ENCODE assay signal across 19 cellular contexts in the genomic region with DNA sequence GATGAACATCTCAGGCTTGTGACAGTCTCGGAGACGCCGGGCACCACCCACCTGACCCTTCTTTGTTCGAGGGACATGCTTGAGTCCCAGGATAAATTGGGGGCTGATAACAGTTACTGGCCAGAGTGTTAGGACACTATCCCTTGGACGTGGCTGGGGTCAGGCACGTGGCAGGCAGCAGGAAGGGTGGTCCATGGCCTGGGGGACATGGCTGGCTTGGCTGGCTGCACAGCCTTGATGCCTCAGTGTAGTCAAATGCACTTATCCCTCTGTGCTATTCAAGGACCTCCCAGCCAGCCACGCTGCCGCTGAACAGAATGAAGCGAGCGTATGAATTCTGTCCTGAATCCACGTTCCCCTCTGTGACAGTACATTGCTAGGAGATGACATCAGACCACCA.
DNase-seq lines count a peak whose midpoint lies in the region; ATAC-seq and TF ChIP-seq lines count a peak whose summit lies in the region.
"Had no signal": no experiment of that assay in that cellular context is flagged by ENCODE, and none has a peak within 500 bp of the region (broad histone marks: within the 10 kb centered on the region; RNA-seq: fewer than 3 reads in every experiment).

No MANE protein-coding gene starts in this region.

- H2BK12ac ChIP-seq in neuronal stem cell (ENCODE audit: low read length), result no peak overlapping the region

- H3K9me3 Mint-ChIP-seq in type B pancreatic cell, result peaks cover 8% of the 10 kb centered on the region
- H3K9me3 Mint-ChIP-seq in activated CD8-positive, alpha-beta T cell treated with anti-CD3 and anti-CD28 coated beads, Interleukin-2, amount 10 ng/mL, durations not matched to agents 7 days and 5 days (ENCODE audit: insufficient read depth), result peaks cover 5% of the 10 kb centered on the region
- H3K9me3 Mint-ChIP-seq in activated T-cell treated with anti-CD3 and anti-CD28 coated beads, Interleukin-2, amount 50 U/mL, for 24 hours, result peaks cover 5% of the 10 kb centered on the region

- POLR2A ChIA-PET in activated CD8-positive, alpha-beta T cell treated with anti-CD3 and anti-CD28 coated beads, Interleukin-2, amount 10 ng/mL, durations not matched to agents 7 days and 5 days (lab: Charles Lee), result no interaction called here

- H3K4me1 Mint-ChIP-seq in type B pancreatic cell (ENCODE audit: unreplicated experiment), result peaks cover 21% of the 10 kb centered on the region
- H3K4me1 Mint-ChIP-seq in activated CD8-positive, alpha-beta T cell treated with anti-CD3 and anti-CD28 coated beads, Interleukin-2, amount 10 ng/mL, durations not matched to agents 7 days and 5 days (ENCODE audit: low read depth), result no peaks in the 10 kb centered on the region
- H3K4me1 Mint-ChIP-seq in activated T-cell treated with anti-CD3 and anti-CD28 coated beads, Interleukin-2, amount 50 U/mL, for 24 hours (ENCODE audit: low read depth), result no peaks in the 10 kb centered on the region
- H3K4me1 Mint-ChIP-seq: B cell had no signal

- CTCF ChIA-PET in activated CD8-positive, alpha-beta T cell treated with anti-CD3 and anti-CD28 coated beads, Interleukin-2, amount 10 ng/mL, durations not matched to agents 7 days and 5 days (lab: Charles Lee), result no interaction called here

- no peak overlapping the region for H3K4ac ChIP-seq in neuronal stem cell (ENCODE audit: low read length)

- no peak overlapping the region for H2BK5ac ChIP-seq in neuronal stem cell (ENCODE audit: low read length)

- H3K18ac ChIP-seq in neuronal stem cell (ENCODE audit: low read length), result no peak overlapping the region

- intact Hi-C loops in lower lobe of right lung (cut with DNase I), result no loop called here

- H3K9me3 ChIP-seq in neuronal stem cell (replicated peaks in 1 of 2; ENCODE audit: control insufficient read depth in 2 of 2, insufficient read depth in 1 of 2, low read depth in 1 of 2, low read length in 2 of 2) (peaks cover 16 to 44% of the 10 kb centered on the region in 2 donors), lower lobe of right lung (no peaks in the 10 kb centered on the region)

- no peak overlapping the region for H3K4me3 ChIP-seq in coronary artery
- H3K4me3 ChIP-seq in neuronal stem cell (ENCODE audit: low read length in 2 of 2), result no peak overlapping the region
- no peak overlapping the region for H3K4me3 ChIP-seq in lower lobe of right lung

- no peaks in the 10 kb centered on the region for H3K27me3 ChIP-seq in neuronal stem cell (ENCODE audit: control insufficient read depth in 3 of 3, insufficient read depth in 3 of 3, low read depth in 1 of 3, low read length in 3 of 3)
- H3K27me3 ChIP-seq in lower lobe of right lung (ENCODE audit: low read depth), result no peaks in the 10 kb centered on the region
- H3K27me3 ChIP-seq: BLaER1 treated with 17β-estradiol and CSF1 and Interleukin-3, amounts not matched to agents 10 nM and 100 nM had no signal

- no peak overlapping the region for H3K4me2 ChIP-seq in neuronal stem cell (ENCODE audit: insufficient read depth, low read length, poor library complexity, severe bottlenecking)
- H3K4me2 ChIP-seq: BLaER1 treated with 17β-estradiol and CSF1 and Interleukin-3, amounts not matched to agents 10 nM and 100 nM had no signal

- no peak for TF ChIP-seq CTCF in coronary artery (IDR thresholded peaks at IDR 0.05)
- TF ChIP-seq CTCF in type B pancreatic cell (conservative IDR thresholded peaks at IDR 0.05), result no peak
- TF ChIP-seq CTCF in lower lobe of right lung (IDR thresholded peaks at IDR 0.05), result no peak

- H4K8ac ChIP-seq in neuronal stem cell (ENCODE audit: low read depth, low read length), result no peak overlapping the region

- peaks cover 0 to 3% of the 10 kb centered on the region in 2 donors for H3K4me1 ChIP-seq in neuronal stem cell (ENCODE audit: control insufficient read depth in 2 of 2, insufficient read depth in 1 of 2, low read depth in 1 of 2, low read length in 2 of 2)
- H3K4me1 ChIP-seq in lower lobe of right lung, result no peaks in the 10 kb centered on the region
- H3K4me1 ChIP-seq: BLaER1 treated with 17β-estradiol and CSF1 and Interleukin-3, amounts not matched to agents 10 nM and 100 nM had no signal

- H3K4me3 Mint-ChIP-seq in type B pancreatic cell, result no peak overlapping the region
- H3K4me3 Mint-ChIP-seq in activated CD8-positive, alpha-beta T cell treated with anti-CD3 and anti-CD28 coated beads, Interleukin-2, amount 10 ng/mL, durations not matched to agents 7 days and 5 days, result no peak overlapping the region
- H3K4me3 Mint-ChIP-seq in activated T-cell treated with anti-CD3 and anti-CD28 coated beads, Interleukin-2, amount 50 U/mL, for 24 hours, result no peak overlapping the region
- H3K4me3 Mint-ChIP-seq: B cell; CD8-positive, alpha-beta T cell; HFFc6 had no signal

- no peak overlapping the region for H2BK15ac ChIP-seq in neuronal stem cell (ENCODE audit: low read length)

- H3K23ac ChIP-seq in neuronal stem cell (ENCODE audit: low read depth, low read length, poor library complexity), result no peak overlapping the region

- peaks cover 38% of the 10 kb centered on the region for H3K36me3 Mint-ChIP-seq in type B pancreatic cell
- no peaks in the 10 kb centered on the region for H3K36me3 Mint-ChIP-seq in activated CD8-positive, alpha-beta T cell treated with anti-CD3 and anti-CD28 coated beads, Interleukin-2, amount 10 ng/mL, durations not matched to agents 7 days and 5 days (ENCODE audit: low read depth)
- peaks cover 4% of the 10 kb centered on the region for H3K36me3 Mint-ChIP-seq in activated T-cell treated with anti-CD3 and anti-CD28 coated beads, Interleukin-2, amount 50 U/mL, for 24 hours (ENCODE audit: low read depth)
- H3K36me3 Mint-ChIP-seq: CD8-positive, alpha-beta T cell had no signal

- H3K36me3 ChIP-seq in neuronal stem cell (replicated peaks in 1 of 2; ENCODE audit: control insufficient read depth in 2 of 2, insufficient read depth in 2 of 2, low read length in 2 of 2) (peaks cover 0 to 15% of the 10 kb centered on the region in 2 donors), lower lobe of right lung (no peaks in the 10 kb centered on the region)

- no peak overlapping the region for H2AK5ac ChIP-seq in neuronal stem cell (ENCODE audit: low read depth, low read length)

- no peaks in the 10 kb centered on the region for H3K79me1 ChIP-seq in neuronal stem cell (ENCODE audit: low read depth, low read length)

- no peak for ATAC-seq in lower lobe of right lung
- no peak for ATAC-seq in activated CD8-positive, alpha-beta T cell treated with anti-CD3 and anti-CD28 coated beads, Interleukin-2, amount 10 ng/mL, durations not matched to agents 7 days and 5 days
- ATAC-seq: CD8-positive, alpha-beta T cell; HCT116 had no signal

- H3K9ac ChIP-seq in neuronal stem cell (ENCODE audit: low read depth, low read length, poor library complexity), result no peak overlapping the region
- H3K9ac ChIP-seq: BLaER1 treated with 17β-estradiol and CSF1 and Interleukin-3, amounts not matched to agents 10 nM and 100 nM had no signal

- H2BK120ac ChIP-seq in neuronal stem cell (ENCODE audit: low read depth, low read length), result no peak overlapping the region

- WGBS in neuronal stem cell (ENCODE audit: extremely low coverage in 2 of 2, insufficient read length in 2 of 2, insufficient replicate concordance in 1 of 2), 2 donors, result no CpG with 5 or more reads among the region's 11 CpGs

- no peak overlapping the region for H3K27ac Mint-ChIP-seq in type B pancreatic cell
- H3K27ac Mint-ChIP-seq in activated CD8-positive, alpha-beta T cell treated with anti-CD3 and anti-CD28 coated beads, Interleukin-2, amount 10 ng/mL, durations not matched to agents 7 days and 5 days, result no peak overlapping the region
- no peak overlapping the region for H3K27ac Mint-ChIP-seq in activated T-cell treated with anti-CD3 and anti-CD28 coated beads, Interleukin-2, amount 50 U/mL, for 24 hours
- H3K27ac Mint-ChIP-seq: B cell; CD8-positive, alpha-beta T cell; HFFc6 had no signal

- H3K14ac ChIP-seq in neuronal stem cell (ENCODE audit: low read length), result peak overlapping the region; percentile 49

- no peaks in the 10 kb centered on the region for H3K27me3 Mint-ChIP-seq in type B pancreatic cell
- no peaks in the 10 kb centered on the region for H3K27me3 Mint-ChIP-seq in activated CD8-positive, alpha-beta T cell treated with anti-CD3 and anti-CD28 coated beads, Interleukin-2, amount 10 ng/mL, durations not matched to agents 7 days and 5 days (ENCODE audit: low read depth)
- peaks cover 5% of the 10 kb centered on the region for H3K27me3 Mint-ChIP-seq in activated T-cell treated with anti-CD3 and anti-CD28 coated beads, Interleukin-2, amount 50 U/mL, for 24 hours

- H3K27ac ChIP-seq in coronary artery (no peak overlapping the region), neuronal stem cell (replicated peaks; ENCODE audit: low read length) (no peak overlapping the region), lower lobe of right lung (no peak overlapping the region)
- H3K27ac ChIP-seq: BLaER1 treated with 17β-estradiol and CSF1 and Interleukin-3, amounts not matched to agents 10 nM and 100 nM; HL-60 had no signal

- H4K91ac ChIP-seq in neuronal stem cell (ENCODE audit: low read depth, low read length, poor library complexity), result no peak overlapping the region

- H2AFZ ChIP-seq in neuronal stem cell (ENCODE audit: low read length), result no peak overlapping the region

- DNase-seq in coronary artery (ENCODE audit: low spot score) (peak; percentile 52), islet precursor cell (peak; percentile 40), neuronal stem cell (ENCODE audit: low spot score) (no peak), type B pancreatic cell (ENCODE audit: extremely low spot score, unreplicated experiment) (peak; percentile 31), HuH-7 (ENCODE audit: low spot score) (no peak), lower lobe of right lung (no peak)
- no peak for DNase-seq in activated CD8-positive, alpha-beta T cell treated with anti-CD3 and anti-CD28 coated beads, Interleukin-2, amount 10 ng/mL, durations not matched to agents 7 days and 5 days
- DNase-seq in activated T-cell treated with anti-CD3 and anti-CD28 coated beads, Interleukin-2, amount 50 U/mL, for 24 hours, result no peak
- DNase-seq: Calu3; CD8-positive, alpha-beta T cell; DMS79 treated with DMSO at 0.1 percent for 48 hours; GOT3; H7; HFFc6; IMR-90 had no signal

Comparison
In these comparisons a context has a peak if more than half of its experiments do, and no peak if none do; other contexts are left out.
1. DNase-seq: peak in coronary artery (single experiment), islet precursor cell (single experiment) and type B pancreatic cell (single experiment); none in neuronal stem cell (single experiment), HuH-7 (single experiment), lower lobe of right lung (single experiment), activated CD8-positive, alpha-beta T cell treated with anti-CD3 and anti-CD28 coated beads, Interleukin-2, amount 10 ng/mL, durations not matched to agents 7 days and 5 days (single experiment) and activated T-cell treated with anti-CD3 and anti-CD28 coated beads, Interleukin-2, amount 50 U/mL, for 24 hours (single experiment).